In genomic region chr17:48740537-48740936, GRCh38 we compare ENCODE assay signal across 31 cellular contexts. TPM values are rescaled to one million over a fixed set of nuclear protein-coding genes. Genes with fewer than 3 reads are reported as not detected.
"Had no signal": no experiment of that assay in that cellular context is flagged by ENCODE, and none has a peak within 500 bp of the region (broad histone marks: within the 10 kb centered on the region; RNA-seq: fewer than 3 reads in every experiment).

No MANE protein-coding gene starts in this region.

- H3K27ac ChIP-seq: adrenal gland, body of pancreas, brain microvascular endothelial cell, breast epithelium, VCaP had no signal

- H3K4me3 ChIP-seq: adrenal gland, body of pancreas, breast epithelium had no signal

- H3K4me1 ChIP-seq: adrenal gland, body of pancreas, breast epithelium had no signal

- H3K9me3 ChIP-seq: adrenal gland, body of pancreas, breast epithelium had no signal

- FAIRE-seq: astrocyte, TTC549 had no signal

- DNase-seq: activated B cell treated with CpG ODN at 0.5 μM for 24 hours; activated CD4-positive, alpha-beta memory T cell treated with anti-CD3 and anti-CD28 coated beads for 36 hours; activated CD4-positive, alpha-beta T cell treated with anti-CD3 and anti-CD28 coated beads for 4 hours; activated CD4-positive, alpha-beta T cell treated with anti-CD3 and anti-CD28 coated beads, Interleukin-2, amount 10 ng/mL, durations not matched to agents 24 days and 14 days; activated CD4-positive, alpha-beta T cell treated with anti-CD3 and anti-CD28 coated beads, Interleukin-2, amount 50 U/mL, for 1 hour; activated CD4-positive, alpha-beta T cell treated with anti-CD3 and anti-CD28 coated beads, Interleukin-2, amount 50 U/mL, for 4 hours; activated CD4-positive, CD25-positive, alpha-beta regulatory T cell treated with anti-CD3 and anti-CD28 coated beads, Interleukin-2, amount 50 U/mL, for 72 hours; activated CD8-positive, alpha-beta memory T cell treated with anti-CD3 and anti-CD28 coated beads, Interleukin-2, amount 50 U/mL, for 4 hours; activated CD8-positive, alpha-beta T cell treated with anti-CD3 and anti-CD28 coated beads for 36 hours; activated gamma-delta T cell treated with Interleukin-2 at 50 U/mL for 16 hours; activated naive CD4-positive, alpha-beta T cell; activated naive CD4-positive, alpha-beta T cell treated with anti-CD3 and anti-CD28 coated beads for 36 hours; activated naive CD4-positive, alpha-beta T cell treated with anti-CD3 and anti-CD28 coated beads, Interleukin-2, amount 50 U/mL, for 16 hours; activated naive CD8-positive, alpha-beta T cell treated with anti-CD3 and anti-CD28 coated beads for 36 hours; activated T-cell treated with anti-CD3 and anti-CD28 coated beads for 4 hours; activated T-cell treated with anti-CD3 and anti-CD28 coated beads, Interleukin-2, amount 50 U/mL, for 1 hour; activated T-cell treated with anti-CD3 and anti-CD28 coated beads, Interleukin-2, amount 50 U/mL, for 4 hours; activated T-cell treated with anti-CD3 and anti-CD28 coated beads, Interleukin-2, amount 50 U/mL, for 72 hours; adrenal gland; amniotic stem cell; body of pancreas; brain microvascular endothelial cell; central memory CD4-positive, alpha-beta T cell; T-helper 1 cell; T-helper 2 cell; T-helper 9 cell had no signal

- H3K36me3 ChIP-seq: adrenal gland, brain microvascular endothelial cell, breast epithelium had no signal

RNA-seq across cellular contexts. Expression of gene HOXB13, which starts 12.0 kb away (rescaled TPM):
- polyA plus RNA-seq: adrenal gland had no signal

RNA-seq across cellular contexts. Expression of gene PRAC2, which starts 17.6 kb away (rescaled TPM):
- polyA plus RNA-seq: adrenal gland, aorta had no signal
